9 cellular contexts compared by ENCODE assay signal in genomic region chr1:2798958-2799357, GRCh38. TPM values are rescaled to one million over a fixed set of nuclear protein-coding genes. Genes with fewer than 3 reads are reported as not detected.
DNase-seq lines count a peak whose midpoint lies in the region; ATAC-seq and TF ChIP-seq lines count a peak whose summit lies in the region.
"Not testable (repeated sequence)": the region's sequence is repeated elsewhere in the genome, so short reads cannot be mapped to it uniquely, and the experiment has no call there.
"Had no signal": no experiment of that assay in that cellular context is flagged by ENCODE, and none has a peak within 500 bp of the region (broad histone marks: within the 10 kb centered on the region; RNA-seq: fewer than 3 reads in every experiment).

No MANE protein-coding gene starts in this region.

- H3K36me3 Mint-ChIP-seq in WTC11: peaks cover 26% of the 10 kb centered on the region
- H3K36me3 Mint-ChIP-seq in chondrocyte (ENCODE audit: low read depth): not testable (repeated sequence)

- H3K4me1 ChIP-seq in BLaER1: peaks cover 74% of the 10 kb centered on the region
- not testable (repeated sequence) for H3K4me1 ChIP-seq in lower lobe of right lung, psoas muscle, spleen

- not testable (repeated sequence) for H3K36me3 ChIP-seq in BLaER1; lower lobe of right lung; psoas muscle (ENCODE audit: insufficient read depth in 1 of 2, low read depth in 1 of 2); spleen

- not testable (repeated sequence) for H3K27me3 ChIP-seq in BLaER1
- H3K27me3 ChIP-seq in lower lobe of right lung (ENCODE audit: low read depth): peaks cover 28% of the 10 kb centered on the region
- H3K27me3 ChIP-seq in psoas muscle (ENCODE audit: insufficient read depth in 3 of 3, low read length in 2 of 3): peaks cover 0 to 37% (median 8%) of the 10 kb centered on the region in 3 donors
- H3K27me3 ChIP-seq in spleen (replicated peaks in 1 of 7): peaks cover 0 to 73% (median 18%) of the 10 kb centered on the region in 7 donors

- not testable (repeated sequence) for H3K9ac ChIP-seq in BLaER1

- not testable (repeated sequence) for H3K4me3 Mint-ChIP-seq in WTC11; chondrocyte (ENCODE audit: unreplicated experiment)

- CTCF ChIA-PET in WTC11 (lab: Charles Lee): not testable (repeated sequence)

- H3K4me2 ChIP-seq in BLaER1: peak overlapping the region; percentile 91

- TF ChIP-seq CTCF in WTC11 (IDR thresholded peaks at IDR 0.05); chondrocyte (IDR thresholded peaks at IDR 0.05); lower lobe of right lung (IDR thresholded peaks at IDR 0.05); psoas muscle (IDR thresholded peaks at IDR 0.05); spleen (IDR thresholded peaks at IDR 0.05 in 8 of 11, conservative IDR thresholded peaks at IDR 0.05 in 3 of 11): not testable (repeated sequence)

- H3K9me3 ChIP-seq in BLaER1 (peaks cover 22% of the 10 kb centered on the region), psoas muscle (peaks cover 18% of the 10 kb centered on the region), spleen (peaks cover 0 to 23% (median 17%) of the 10 kb centered on the region in 8 donors)
- not testable (repeated sequence) for H3K9me3 ChIP-seq in lower lobe of right lung

- not testable (repeated sequence) for H3K27ac ChIP-seq in BLaER1, lower lobe of right lung, psoas muscle, spleen

- H3K4me3 ChIP-seq in BLaER1, lower lobe of right lung, psoas muscle, spleen: not testable (repeated sequence)

- not testable (repeated sequence) for H3K27ac Mint-ChIP-seq in WTC11; chondrocyte (ENCODE audit: unreplicated experiment)

- intact Hi-C loops in left ventricle myocardium superior (cut with micrococcal nuclease); lower lobe of right lung (cut with DNase I); psoas muscle (cut with DNase I); spleen (cut with DNase I; ENCODE audit: low total_unique reads): not testable (repeated sequence)

- H3K9me3 Mint-ChIP-seq in WTC11 (peaks cover 34% of the 10 kb centered on the region), chondrocyte (ENCODE audit: low read depth) (peaks cover 17% of the 10 kb centered on the region)

- 95 to 97% (median 97%) methylated on average over 7 of the region's 7 CpGs for WGBS in psoas muscle, 3 donors
- WGBS in spleen, 5 donors: 94 to 100% (median 96%) methylated on average over 7 of the region's 7 CpGs

- DNase-seq in WTC11 (ENCODE audit: low spot score): peak; percentile 1
- peak; percentile 47 for DNase-seq in activated effector memory CD4-positive, alpha-beta T cell treated with anti-CD3 and anti-CD28 coated beads, Interleukin-2, amount 50 U/mL, for 16 hours
- peak; percentile 32 for DNase-seq in chondrocyte (ENCODE audit: low spot score)
- DNase-seq in left ventricle myocardium superior: peak; percentile 5
- DNase-seq in lower lobe of right lung: peak; percentile 12
- DNase-seq in psoas muscle: peak; percentile 2 to 18
- peak; percentile 27 for DNase-seq in spleen

- H3K4me1 Mint-ChIP-seq in WTC11; chondrocyte (ENCODE audit: low read depth): not testable (repeated sequence)

- ATAC-seq in WTC11, left ventricle myocardium superior, lower lobe of right lung, psoas muscle: not testable (repeated sequence)

- H4K20me1 ChIP-seq in BLaER1: not testable (repeated sequence)

- H3K27me3 Mint-ChIP-seq in WTC11 (ENCODE audit: low read depth); chondrocyte (ENCODE audit: low read depth): not testable (repeated sequence)

- POLR2A ChIA-PET in WTC11 (lab: Charles Lee): not testable (repeated sequence)

- not testable (repeated sequence) for TF ChIP-seq POLR2A in spleen (IDR thresholded peaks at IDR 0.05)

RNA-seq across cellular contexts. Expression of gene TTC34, which starts 2.5 kb away (rescaled TPM):
- total RNA-seq in WTC11 (2021) (0.39 to 0.61 TPM (median 0.44 TPM) in 3 replicates), chondrocyte (0.60 to 1.8 TPM (median 0.67 TPM) in 3 replicates), left ventricle myocardium superior (0.59 TPM), lower lobe of right lung (2.6 TPM), psoas muscle (under 1 TPM; 0.04 to 0.15 (median 0.06) TPM), spleen (1 to 10 TPM in 6 of 7 donors, under 1 TPM in 1; 0.64 to 2.8 (median 1.8) TPM)
- polyA plus RNA-seq in psoas muscle (under 1 TPM; 0.01 to 0.03 (median 0.01) TPM), spleen (under 1 TPM; 0.09 to 0.51 (median 0.13) TPM)
- total RNA-seq: Daoy had no signal
